8 cellular contexts compared by ENCODE assay signal in the genomic region with DNA sequence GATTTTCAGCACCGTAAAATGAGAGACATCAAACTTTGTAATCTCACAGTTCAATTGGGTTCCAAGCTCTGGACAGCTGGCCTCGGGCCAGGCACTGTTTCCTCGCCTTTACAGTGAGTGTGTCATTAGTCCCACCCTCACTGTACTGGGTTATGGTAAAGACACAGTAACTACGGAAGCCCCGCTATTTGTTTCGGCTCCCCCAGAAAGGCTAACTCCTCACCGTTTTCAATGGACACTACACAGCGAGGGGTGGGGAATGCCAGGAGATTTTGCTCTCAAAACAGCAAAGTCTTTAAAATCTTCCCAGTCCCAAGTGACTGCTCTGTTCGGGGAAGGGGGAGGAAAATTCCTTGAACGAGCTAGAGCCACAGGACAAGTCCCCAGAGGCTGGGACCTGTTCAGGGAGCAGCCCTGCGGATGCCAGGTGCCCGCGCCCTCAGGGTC. TPM values are rescaled to one million over a fixed set of nuclear protein-coding genes. Genes with fewer than 3 reads are reported as not detected.
DNase-seq lines count a peak whose midpoint lies in the region; ATAC-seq and TF ChIP-seq lines count a peak whose summit lies in the region.

No MANE protein-coding gene starts in this region.

- peak overlapping the region; percentile 82 for H3K4me3 ChIP-seq in adipocyte (ENCODE audit: low read length)
- H3K4me3 ChIP-seq in iPS-18a (ENCODE audit: low read length) = peak overlapping the region; percentile 55
- peak overlapping the region; percentile 33 to 94 (median 78) for H3K4me3 ChIP-seq in spleen

- no peaks in the 10 kb centered on the region for H3K9me3 ChIP-seq in adipocyte (ENCODE audit: control insufficient read depth, low read length)
- H3K9me3 ChIP-seq in iPS-18a (ENCODE audit: control insufficient read depth, low read depth, low read length) = no peaks in the 10 kb centered on the region
- peaks cover 4 to 23% (median 17%) of the 10 kb centered on the region in 8 donors for H3K9me3 ChIP-seq in spleen

- DNase-seq in NCI-H2227 (lab: John Stamatoyannopoulos, UW; ENCODE audit: unreplicated experiment) (peak; percentile 37), NCI-H2227 treated with DMSO at 0.1 percent for 48 hours (lab: John Stamatoyannopoulos, UW) (no peak), adipocyte (ENCODE audit: low read depth) (peak; percentile 75), spleen (no peak), NCI-H187 (lab: John Stamatoyannopoulos, UW) (no peak)
- DNase-seq in stimulated activated CD8-positive, alpha-beta memory T cell treated with anti-CD3 and anti-CD28 coated beads, Interleukin-4, amount 100 ng/mL, for 48 hours = no peak

- H3K27me3 ChIP-seq in adipocyte (replicated peaks; ENCODE audit: control insufficient read depth, insufficient read depth, low read length) = no peaks in the 10 kb centered on the region
- peaks cover 28% of the 10 kb centered on the region for H3K27me3 ChIP-seq in iPS-18a (ENCODE audit: control insufficient read depth, insufficient read depth, low read length)
- H3K27me3 ChIP-seq in spleen (replicated peaks in 1 of 7) = peaks cover 0 to 30% (median 3%) of the 10 kb centered on the region in 7 donors

- H3K9ac ChIP-seq in adipocyte (ENCODE audit: low read length) = peak overlapping the region; percentile 86
- H3K9ac ChIP-seq in iPS-18a (ENCODE audit: low read length) = no peak overlapping the region

- 30 to 40% (median 38%) methylated on average over 8 to 13 of the region's 13 CpGs for WGBS in spleen, 5 donors

- no peak for TF ChIP-seq POLR2A in spleen (IDR thresholded peaks at IDR 0.05)

- no peak overlapping the region for H3K27ac ChIP-seq in iPS-18a (ENCODE audit: low read length)
- H3K27ac ChIP-seq in spleen = peak overlapping the region; percentile 53 to 83 (median 76)

- TF ChIP-seq CTCF in spleen (IDR thresholded peaks at IDR 0.05 in 8 of 11, conservative IDR thresholded peaks at IDR 0.05 in 3 of 11) = no peak

- H3K36me3 ChIP-seq in adipocyte (ENCODE audit: control insufficient read depth, insufficient read depth, low read length, severe bottlenecking) = no peaks in the 10 kb centered on the region
- H3K36me3 ChIP-seq in iPS-18a (ENCODE audit: control insufficient read depth, low read depth, low read length) = no peaks in the 10 kb centered on the region
- no peaks in the 10 kb centered on the region for H3K36me3 ChIP-seq in spleen

- peaks cover 56% of the 10 kb centered on the region for H3K4me1 ChIP-seq in adipocyte (ENCODE audit: control insufficient read depth, insufficient read depth, low read length)
- no peaks in the 10 kb centered on the region for H3K4me1 ChIP-seq in iPS-18a (ENCODE audit: control insufficient read depth, low read depth, low read length)
- peaks cover 3 to 56% (median 32%) of the 10 kb centered on the region in 6 donors for H3K4me1 ChIP-seq in spleen

- no peak for ATAC-seq in HG02642 (IDR thresholded peaks at IDR 0.05; ENCODE audit: poor library complexity, unreplicated experiment)

- intact Hi-C loops in spleen (cut with DNase I; ENCODE audit: low total_unique reads) = no loop called here

RNA-seq across cellular contexts. Expression of gene SPSB1, which starts 0.8 kb away (rescaled TPM):
- 1 to 10 TPM; 2.4 to 7.9 (median 5.3) TPM for total RNA-seq in spleen
- polyA plus RNA-seq in spleen = 1 to 10 TPM; 1.3 to 3.4 (median 2.7) TPM

RNA-seq across cellular contexts. Expression of gene H6PD, which starts 57.4 kb away (rescaled TPM):
- 10 to 100 TPM; 32.1 to 55.3 (median 37.8) TPM for total RNA-seq in spleen
- polyA plus RNA-seq in spleen = 10 to 100 TPM in 1 of 3 donors, 1 to 10 TPM in 2; 4.5 to 13.9 (median 5.5) TPM

Comparison
In these comparisons a context has a peak if more than half of its experiments do, and no peak if none do; other contexts are left out.
1. DNase-seq: peak in NCI-H2227 (single experiment) and adipocyte (single experiment); none in NCI-H2227 treated with DMSO at 0.1 percent for 48 hours (single experiment), spleen (single experiment), NCI-H187 (0 of 2) and stimulated activated CD8-positive, alpha-beta memory T cell treated with anti-CD3 and anti-CD28 coated beads, Interleukin-4, amount 100 ng/mL, for 48 hours (single experiment).
2. Peak in every context shown above with its lines, with median percentiles within 50 percentile points of each other: H3K4me3 ChIP-seq.